9 cellular contexts compared by ENCODE assay signal in genomic region chr5:135190345-135191083, GRCh38.
DNase-seq lines count a peak whose midpoint lies in the region; ATAC-seq and TF ChIP-seq lines count a peak whose summit lies in the region.
"Had no signal": no experiment of that assay in that cellular context is flagged by ENCODE, and none has a peak within 500 bp of the region (broad histone marks: within the 10 kb centered on the region; RNA-seq: fewer than 3 reads in every experiment).

No MANE protein-coding gene starts in this region.

- peaks cover 58% of the 10 kb centered on the region for H3K27me3 Mint-ChIP-seq in CD4-positive, CD25-positive, alpha-beta regulatory T cell
- peaks cover 72% of the 10 kb centered on the region for H3K27me3 Mint-ChIP-seq in dendritic cell treated with granulocyte-macrophage colony-stimulating factor and Interleukin-4, amounts not matched to agents 40 ng/mL and 50 ng/mL, for 4 days
- peaks cover 82% of the 10 kb centered on the region for H3K27me3 Mint-ChIP-seq in neural crest cell (ENCODE audit: low read depth)

- no peak overlapping the region for H3K9ac ChIP-seq in HUES6 (ENCODE audit: low read length)

- H3K27ac Mint-ChIP-seq in CD4-positive, CD25-positive, alpha-beta regulatory T cell = no peak overlapping the region
- no peak overlapping the region for H3K27ac Mint-ChIP-seq in dendritic cell treated with granulocyte-macrophage colony-stimulating factor and Interleukin-4, amounts not matched to agents 40 ng/mL and 50 ng/mL, for 4 days
- no peak overlapping the region for H3K27ac Mint-ChIP-seq in neural crest cell (ENCODE audit: unreplicated experiment)

- H3K27me3 ChIP-seq in CD4-positive, CD25-positive, alpha-beta regulatory T cell (ENCODE audit: control insufficient read depth, insufficient read depth, low read length) = peaks cover 13% of the 10 kb centered on the region
- peaks cover 44% of the 10 kb centered on the region for H3K27me3 ChIP-seq in HUES6 (ENCODE audit: control insufficient read depth, insufficient read depth, low read length)
- H3K27me3 ChIP-seq: body of pancreas had no signal

- no peaks in the 10 kb centered on the region for H3K4me1 Mint-ChIP-seq in CD4-positive, CD25-positive, alpha-beta regulatory T cell
- peaks cover 13% of the 10 kb centered on the region for H3K4me1 Mint-ChIP-seq in dendritic cell treated with granulocyte-macrophage colony-stimulating factor and Interleukin-4, amounts not matched to agents 40 ng/mL and 50 ng/mL, for 4 days (ENCODE audit: low read depth)
- H3K4me1 Mint-ChIP-seq in neural crest cell = peaks cover 6% of the 10 kb centered on the region

- TF ChIP-seq CTCF in neural crest cell (conservative IDR thresholded peaks at IDR 0.05) = no peak

- no peak for ATAC-seq in CD4-positive, CD25-positive, alpha-beta regulatory T cell (ENCODE audit: low read depth in 2 of 2)
- ATAC-seq in HG03378 (IDR thresholded peaks at IDR 0.05; ENCODE audit: unreplicated experiment) = no peak
- ATAC-seq in activated CD4-positive, CD25-positive, alpha-beta regulatory T cell treated with anti-CD3 and anti-CD28 coated beads, Interleukin-2, amount 50 U/mL, for 24 hours = no peak
- no peak for ATAC-seq in GM19397 (IDR thresholded peaks at IDR 0.05; ENCODE audit: unreplicated experiment)

- peaks cover 6% of the 10 kb centered on the region for H3K4me1 ChIP-seq in CD4-positive, CD25-positive, alpha-beta regulatory T cell (ENCODE audit: control insufficient read depth, insufficient read depth, low read length, poor library complexity, severe bottlenecking)
- H3K4me1 ChIP-seq in HUES6 (ENCODE audit: control insufficient read depth, insufficient read depth, low read length) = peaks cover 8% of the 10 kb centered on the region; the same call in 1 of the 2 replicates

- H3K4me3 Mint-ChIP-seq in CD4-positive, CD25-positive, alpha-beta regulatory T cell = peak overlapping the region; percentile 10 to 71 (median 34)
- peak overlapping the region; percentile 88 for H3K4me3 Mint-ChIP-seq in dendritic cell treated with granulocyte-macrophage colony-stimulating factor and Interleukin-4, amounts not matched to agents 40 ng/mL and 50 ng/mL, for 4 days
- peak overlapping the region; percentile 58 for H3K4me3 Mint-ChIP-seq in neural crest cell

- H3K9me3 ChIP-seq in CD4-positive, CD25-positive, alpha-beta regulatory T cell (ENCODE audit: control insufficient read depth in 2 of 2, low read length in 2 of 2) = no peaks in the 10 kb centered on the region
- no peaks in the 10 kb centered on the region for H3K9me3 ChIP-seq in HUES6 (ENCODE audit: control insufficient read depth, insufficient read depth, low read depth, low read length)
- H3K9me3 ChIP-seq: body of pancreas had no signal

- H3K9me3 Mint-ChIP-seq in CD4-positive, CD25-positive, alpha-beta regulatory T cell = no peaks in the 10 kb centered on the region
- H3K9me3 Mint-ChIP-seq in dendritic cell treated with granulocyte-macrophage colony-stimulating factor and Interleukin-4, amounts not matched to agents 40 ng/mL and 50 ng/mL, for 4 days = no peaks in the 10 kb centered on the region
- H3K9me3 Mint-ChIP-seq in neural crest cell = no peaks in the 10 kb centered on the region

- no peaks in the 10 kb centered on the region for H3K36me3 Mint-ChIP-seq in CD4-positive, CD25-positive, alpha-beta regulatory T cell
- H3K36me3 Mint-ChIP-seq in dendritic cell treated with granulocyte-macrophage colony-stimulating factor and Interleukin-4, amounts not matched to agents 40 ng/mL and 50 ng/mL, for 4 days (ENCODE audit: low read depth) = no peaks in the 10 kb centered on the region
- no peaks in the 10 kb centered on the region for H3K36me3 Mint-ChIP-seq in neural crest cell (ENCODE audit: low read depth)

- no peak for DNase-seq in CD4-positive, CD25-positive, alpha-beta regulatory T cell
- DNase-seq in neural crest cell (ENCODE audit: low read depth, low spot score) = no peak
- no peak for DNase-seq in activated CD4-positive, alpha-beta T cell treated with anti-CD3 and anti-CD28 coated beads for 4 hours

- H3K27ac ChIP-seq in CD4-positive, CD25-positive, alpha-beta regulatory T cell (ENCODE audit: insufficient read depth, low read length, poor library complexity, severe bottlenecking) = no peak overlapping the region
- H3K27ac ChIP-seq in HUES6 (ENCODE audit: low read depth, low read length) = no peak overlapping the region
- H3K27ac ChIP-seq: body of pancreas had no signal

- H3K4me3 ChIP-seq in CD4-positive, CD25-positive, alpha-beta regulatory T cell (ENCODE audit: low read depth, low read length) = no peak overlapping the region
- H3K4me3 ChIP-seq in HUES6 (ENCODE audit: low read depth, low read length) = peak overlapping the region; percentile 53

- H3K36me3 ChIP-seq in CD4-positive, CD25-positive, alpha-beta regulatory T cell (ENCODE audit: control insufficient read depth, insufficient read depth, low read length) = no peaks in the 10 kb centered on the region
- H3K36me3 ChIP-seq in HUES6 (ENCODE audit: control insufficient read depth, insufficient read depth, low read length) = no peaks in the 10 kb centered on the region

- intact Hi-C loops in dendritic cell treated with granulocyte-macrophage colony-stimulating factor and Interleukin-4, amounts not matched to agents 40 ng/mL and 50 ng/mL, for 4 days (cut with micrococcal nuclease) = loop anchor here (2.0 to 5.0 kb wide), 2 partner anchors 158 to 178 kb away; no protein-coding TSS in a partner anchor

Comparison
In these comparisons a context has a peak if more than half of its experiments do, and no peak if none do; other contexts are left out.
1. H3K4me3 Mint-ChIP-seq: peak in every context shown above with its lines; median percentile 88 in dendritic cell treated with granulocyte-macrophage colony-stimulating factor and Interleukin-4, amounts not matched to agents 40 ng/mL and 50 ng/mL, for 4 days; 58 in neural crest cell; 34 in CD4-positive, CD25-positive, alpha-beta regulatory T cell.